5 cellular contexts compared by ENCODE assay signal in the genomic region with DNA sequence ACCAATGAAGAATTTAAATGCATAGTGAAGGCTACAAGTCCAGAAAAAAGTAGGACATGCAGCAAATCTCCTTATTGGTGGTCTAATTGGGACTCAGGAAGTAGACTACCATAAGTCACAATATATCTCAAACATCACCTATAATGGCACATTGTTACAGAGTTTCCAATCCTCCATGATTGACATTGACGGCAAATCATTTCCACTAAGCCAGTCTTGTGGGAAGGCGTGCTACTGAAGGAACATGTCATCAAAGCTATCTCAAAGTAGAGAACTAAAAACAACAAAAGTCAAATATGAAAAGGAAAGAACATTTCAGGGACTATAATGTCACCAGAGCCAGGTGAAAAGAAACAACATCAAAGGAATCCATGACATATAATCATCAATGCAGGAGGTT.
"Had no signal": no experiment of that assay in that cellular context is flagged by ENCODE, and none has a peak within 500 bp of the region (broad histone marks: within the 10 kb centered on the region; RNA-seq: fewer than 3 reads in every experiment).

No MANE protein-coding gene starts in this region.

- ATAC-seq: HepG2, K562 had no signal

- DNase-seq: IMR-90 had no signal

- H3K4me3 ChIP-seq: K562 had no signal

- H3K36me3 Mint-ChIP-seq: IgD-negative memory B cell had no signal

- H3K27ac Mint-ChIP-seq: IgD-negative memory B cell had no signal

- H3K4me3 Mint-ChIP-seq: IgD-negative memory B cell had no signal

- H3K27ac ChIP-seq: HL-60 had no signal

- H3K9me3 Mint-ChIP-seq: IgD-negative memory B cell had no signal

- H3K4me1 Mint-ChIP-seq: IgD-negative memory B cell had no signal
